In the genomic region with DNA sequence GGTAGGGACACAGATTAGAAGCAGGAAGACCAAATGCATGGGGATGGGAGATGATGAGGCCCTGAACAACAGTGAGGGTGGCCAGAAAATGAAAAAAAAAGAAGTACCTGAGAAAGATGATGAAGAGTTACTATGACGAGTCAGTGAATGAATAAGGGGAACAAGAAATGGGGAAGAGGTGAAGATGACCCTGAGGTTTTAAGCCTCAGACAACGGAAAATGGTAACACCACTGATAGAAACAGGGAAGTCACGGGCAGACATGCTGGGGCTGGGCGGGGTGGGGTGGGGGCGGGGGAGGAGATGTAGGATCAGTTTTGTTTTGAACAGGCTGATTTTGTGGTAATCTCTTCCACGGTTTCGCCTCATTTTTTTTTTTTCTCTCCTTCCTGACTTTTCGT, we compare ENCODE assay signal across 17 cellular contexts.
DNase-seq lines count a peak whose midpoint lies in the region; ATAC-seq and TF ChIP-seq lines count a peak whose summit lies in the region.
"Had no signal": no experiment of that assay in that cellular context is flagged by ENCODE, and none has a peak within 500 bp of the region (broad histone marks: within the 10 kb centered on the region; RNA-seq: fewer than 3 reads in every experiment).

No MANE protein-coding gene starts in this region.

- no peaks in the 10 kb centered on the region for H3K36me3 Mint-ChIP-seq in effector memory CD8-positive, alpha-beta T cell (ENCODE audit: insufficient read depth)
- H3K36me3 Mint-ChIP-seq: activated naive CD4-positive, alpha-beta T cell treated with anti-CD3 and anti-CD28 coated beads, Interleukin-2, amount 10 ng/mL, durations not matched to agents 7 days and 5 days had no signal

- no peak for TF ChIP-seq CTCF in right atrium auricular region (IDR thresholded peaks at IDR 0.05)
- TF ChIP-seq CTCF in gastroesophageal sphincter (IDR thresholded peaks at IDR 0.05) = no peak
- TF ChIP-seq CTCF in dorsolateral prefrontal cortex (IDR thresholded peaks at IDR 0.05 in 54 of 56, conservative IDR thresholded peaks at IDR 0.05 in 2 of 56; ENCODE audit: low read depth in 1 of 56, partially characterized antibody in 56 of 56) = no peak

- H3K4me3 ChIP-seq in right atrium auricular region (no peak overlapping the region), gastroesophageal sphincter (no peak overlapping the region), H7 (ENCODE audit: insufficient read depth, low read depth, low read length) (no peak overlapping the region), dorsolateral prefrontal cortex (no peak overlapping the region)
- H3K4me3 ChIP-seq: smooth muscle cell had no signal

- no peak for TF ChIP-seq POLR2A in gastroesophageal sphincter (IDR thresholded peaks at IDR 0.05)

- no peaks in the 10 kb centered on the region for H3K4me1 ChIP-seq in right atrium auricular region
- H3K4me1 ChIP-seq in gastroesophageal sphincter = peaks cover 0 to 9% (median 0%) of the 10 kb centered on the region in 3 donors

- no peaks in the 10 kb centered on the region for H3K4me1 Mint-ChIP-seq in effector memory CD8-positive, alpha-beta T cell (ENCODE audit: low read depth in 2 of 2)
- H3K4me1 Mint-ChIP-seq: activated naive CD4-positive, alpha-beta T cell treated with anti-CD3 and anti-CD28 coated beads, Interleukin-2, amount 10 ng/mL, durations not matched to agents 7 days and 5 days had no signal

- ATAC-seq in left ventricle myocardium superior (peak; percentile 41), gastroesophageal sphincter (no peak)
- peak; percentile 32 for ATAC-seq in effector memory CD8-positive, alpha-beta T cell (replicated peaks)
- ATAC-seq: esophagus mucosa had no signal

- H3K27ac Mint-ChIP-seq in effector memory CD8-positive, alpha-beta T cell = no peak overlapping the region
- H3K27ac Mint-ChIP-seq: activated naive CD4-positive, alpha-beta T cell treated with anti-CD3 and anti-CD28 coated beads, Interleukin-2, amount 10 ng/mL, durations not matched to agents 7 days and 5 days; type B pancreatic cell had no signal

- H3K27ac ChIP-seq in right atrium auricular region = no peak overlapping the region
- H3K27ac ChIP-seq in gastroesophageal sphincter = no peak overlapping the region
- no peak overlapping the region for H3K27ac ChIP-seq in dorsolateral prefrontal cortex

- no peaks in the 10 kb centered on the region for H3K9me3 ChIP-seq in right atrium auricular region
- no peaks in the 10 kb centered on the region for H3K9me3 ChIP-seq in gastroesophageal sphincter

- H3K36me3 ChIP-seq in right atrium auricular region = no peaks in the 10 kb centered on the region
- H3K36me3 ChIP-seq in gastroesophageal sphincter = no peaks in the 10 kb centered on the region
- no peaks in the 10 kb centered on the region for H3K36me3 ChIP-seq in H7 (replicated peaks; ENCODE audit: control insufficient read depth, insufficient read depth, low read length)

- H3K4me3 Mint-ChIP-seq in effector memory CD8-positive, alpha-beta T cell = no peak overlapping the region
- H3K4me3 Mint-ChIP-seq: activated naive CD4-positive, alpha-beta T cell treated with anti-CD3 and anti-CD28 coated beads, Interleukin-2, amount 10 ng/mL, durations not matched to agents 7 days and 5 days had no signal

- TF ChIP-seq EP300 in gastroesophageal sphincter (IDR thresholded peaks at IDR 0.05) = no peak

- DNase-seq in left ventricle myocardium superior (no peak), right atrium auricular region (ENCODE audit: low spot score) (no peak), NOMO-1 treated with DMSO at 0.1 percent for 48 hours (lab: John Stamatoyannopoulos, UW; ENCODE audit: unreplicated experiment) (peak; percentile 97), H7 (no peak), dorsolateral prefrontal cortex (no peak), NCI-H2107 (lab: John Stamatoyannopoulos, UW) (no peak)
- DNase-seq in effector memory CD8-positive, alpha-beta T cell = no peak
- DNase-seq: activated CD4-positive, alpha-beta T cell treated with anti-CD3 and anti-CD28 coated beads for 4 hours; activated naive CD4-positive, alpha-beta T cell treated with anti-CD3 and anti-CD28 coated beads, Interleukin-2, amount 10 ng/mL, durations not matched to agents 7 days and 5 days; islet precursor cell; NCI-H187; NCI-H524 treated with DMSO at 0.1 percent for 48 hours; stimulated activated naive CD4-positive, alpha-beta T cell had no signal

- H3K27me3 ChIP-seq in right atrium auricular region (no peaks in the 10 kb centered on the region), gastroesophageal sphincter (peaks cover 16% of the 10 kb centered on the region), H7 (ENCODE audit: control insufficient read depth, insufficient read depth, low read length) (no peaks in the 10 kb centered on the region), dorsolateral prefrontal cortex (peaks cover 0 to 14% (median 0%) of the 10 kb centered on the region in 45 donors)

- intact Hi-C loops in left ventricle myocardium superior (cut with micrococcal nuclease) = no loop called here
- intact Hi-C loops in dorsolateral prefrontal cortex (cut with DNase I) = no loop called here

- peaks cover 9 to 13% of the 10 kb centered on the region in 2 donors for H3K27me3 Mint-ChIP-seq in effector memory CD8-positive, alpha-beta T cell
- H3K27me3 Mint-ChIP-seq: activated naive CD4-positive, alpha-beta T cell treated with anti-CD3 and anti-CD28 coated beads, Interleukin-2, amount 10 ng/mL, durations not matched to agents 7 days and 5 days; type B pancreatic cell had no signal

- H3K9me3 Mint-ChIP-seq in effector memory CD8-positive, alpha-beta T cell = no peaks in the 10 kb centered on the region

- WGBS in gastroesophageal sphincter (ENCODE audit: low coverage in 1 of 2), 2 donors = 59 to 67% methylated on average over 6 to 8 of the region's 8 CpGs
